8 cellular contexts compared by ENCODE assay signal in the genomic region with DNA sequence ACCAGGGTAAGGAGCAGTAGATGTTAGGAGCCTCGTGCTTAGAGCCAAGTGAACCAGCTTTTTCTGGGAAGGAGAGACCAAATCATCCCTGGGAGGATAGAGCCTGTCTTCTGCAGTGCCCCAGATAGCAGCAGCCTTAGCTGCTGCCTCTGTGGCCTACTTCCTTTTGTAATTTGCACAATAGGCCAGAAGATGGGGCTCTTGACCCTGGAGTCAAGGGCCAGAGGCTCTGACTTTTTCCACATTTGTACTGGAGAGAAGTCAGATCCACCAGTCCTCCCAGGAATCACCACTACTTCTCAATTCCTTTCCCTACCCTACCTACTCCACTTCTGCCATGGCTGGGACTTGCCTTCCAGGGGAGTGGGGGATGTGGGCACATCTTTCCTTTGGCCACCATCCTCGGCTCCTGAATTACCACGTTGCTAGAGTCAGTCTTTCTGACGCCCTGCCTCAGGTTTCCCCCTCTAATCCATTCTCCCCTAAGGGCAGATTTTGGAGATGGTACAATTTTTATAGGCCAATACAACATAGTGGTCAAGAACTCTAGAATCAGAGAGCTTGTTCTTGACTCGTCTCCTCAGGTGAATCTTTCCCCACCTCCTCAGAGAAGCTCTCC. TPM values are rescaled to one million over a fixed set of nuclear protein-coding genes. Genes with fewer than 3 reads are reported as not detected.
DNase-seq lines count a peak whose midpoint lies in the region; ATAC-seq, FAIRE-seq and TF ChIP-seq lines count a peak whose summit lies in the region.

No MANE protein-coding gene starts in this region.

- peaks cover 8% of the 10 kb centered on the region; the same call in 1 of the 2 replicates for H3F3A ChIP-seq in GM23338 (replicated peaks; ENCODE audit: low read depth)

- no peaks in the 10 kb centered on the region; the same call in 2 of the 3 replicates for H3K36me3 Mint-ChIP-seq in GM23338 (ENCODE audit: low read depth)
- H3K36me3 Mint-ChIP-seq in activated CD4-positive, alpha-beta T cell treated with anti-CD3 and anti-CD28 coated beads, Interleukin-2, amount 10 ng/mL, durations not matched to agents 24 days and 14 days (ENCODE audit: low read depth), result no peaks in the 10 kb centered on the region

- POLR2A ChIA-PET in endothelial cell of umbilical vein (lab: Charles Lee), result no interaction called here

- no peaks in the 10 kb centered on the region for H3K9me1 ChIP-seq in endothelial cell of umbilical vein (replicated peaks; ENCODE audit: control insufficient read depth, extremely low read depth, insufficient read depth, low read length)

- H3K27me3 Mint-ChIP-seq in GM23338 (ENCODE audit: insufficient read depth, low read depth, poor library complexity), result peaks cover 11% of the 10 kb centered on the region
- peaks cover 8% of the 10 kb centered on the region for H3K27me3 Mint-ChIP-seq in activated CD4-positive, alpha-beta T cell treated with anti-CD3 and anti-CD28 coated beads, Interleukin-2, amount 10 ng/mL, durations not matched to agents 24 days and 14 days

- FAIRE-seq in endothelial cell of umbilical vein (lab: Jason Lieb, UNC), result peak; percentile 81

- TF ChIP-seq CTCF in GM23338 (conservative IDR thresholded peaks at IDR 0.05; ENCODE audit: low read depth in 2 of 2), result peak; percentile 62 to 90
- peak; percentile 47 to 68 for TF ChIP-seq CTCF in endothelial cell of umbilical vein (IDR thresholded peaks at IDR 0.05; ENCODE audit: extremely low read depth in 1 of 2, insufficient read depth in 1 of 2, low read depth in 1 of 2, low read length in 2 of 2)

- no peak overlapping the region for H3K4me2 ChIP-seq in GM23338
- no peak overlapping the region for H3K4me2 ChIP-seq in endothelial cell of umbilical vein (ENCODE audit: insufficient read depth, low read length)

- peaks cover 9% of the 10 kb centered on the region; the same call in 1 of the 2 replicates for H3K79me2 ChIP-seq in GM23338 (replicated peaks; ENCODE audit: insufficient read depth)
- no peaks in the 10 kb centered on the region for H3K79me2 ChIP-seq in endothelial cell of umbilical vein (ENCODE audit: control insufficient read depth, insufficient read depth, low read length)

- dilution Hi-C loops in endothelial cell of umbilical vein (cut with MboI; ENCODE audit: extremely low pct_ligation_motif_present, low sequenced_read_pairs), result no loop called here

- peak; percentile 14 for ATAC-seq in GM23338
- ATAC-seq in HG02759 (IDR thresholded peaks at IDR 0.05; ENCODE audit: unreplicated experiment), result no peak
- ATAC-seq in GM21723 (IDR thresholded peaks at IDR 0.05; ENCODE audit: unreplicated experiment), result no peak

- no peak overlapping the region for H2AFZ ChIP-seq in GM23338
- no peak overlapping the region for H2AFZ ChIP-seq in endothelial cell of umbilical vein (ENCODE audit: low read depth, low read length)

- BruUV-seq in endothelial cell of umbilical vein (replicated peaks; lab: Mats Ljungman, UMichigan), result no TSS peak

- no peak for TF ChIP-seq POLR2A in endothelial cell of umbilical vein (IDR thresholded peaks at IDR 0.05; ENCODE audit: low read depth, low read length)

- H3K9ac ChIP-seq in endothelial cell of umbilical vein (replicated peaks; ENCODE audit: extremely low read depth, insufficient read depth, low read length), result no peak overlapping the region

- H3K36me3 ChIP-seq in GM23338 (ENCODE audit: insufficient read depth) (no peaks in the 10 kb centered on the region), endothelial cell of umbilical vein (ENCODE audit: control insufficient read depth in 2 of 2, extremely low read depth in 1 of 2, insufficient read depth in 2 of 2, low read length in 2 of 2) (no peaks in the 10 kb centered on the region)

- intact Hi-C loops in activated CD4-positive, alpha-beta T cell treated with anti-CD3 and anti-CD28 coated beads, Interleukin-2, amount 10 ng/mL, durations not matched to agents 24 days and 14 days (cut with micrococcal nuclease), result loop anchor here (1.0 to 5.0 kb wide), 3 partner anchors 111 to 454 kb away; no protein-coding TSS in a partner anchor
- intact Hi-C loops in endothelial cell of umbilical vein (cut with micrococcal nuclease), result loop anchor here (1.0 to 5.0 kb wide), 5 partner anchors 111 to 454 kb away; a partner anchor contains a TSS

- H3K4me3 Mint-ChIP-seq in GM23338, result no peak overlapping the region
- no peak overlapping the region for H3K4me3 Mint-ChIP-seq in activated CD4-positive, alpha-beta T cell treated with anti-CD3 and anti-CD28 coated beads, Interleukin-2, amount 10 ng/mL, durations not matched to agents 24 days and 14 days

- peaks cover 7% of the 10 kb centered on the region; the same call in 1 of the 2 replicates for H4K20me1 ChIP-seq in GM23338 (replicated peaks; ENCODE audit: insufficient read depth)
- no peaks in the 10 kb centered on the region for H4K20me1 ChIP-seq in endothelial cell of umbilical vein (replicated peaks; ENCODE audit: control insufficient read depth, extremely low read depth, insufficient read depth, low read length)

- H3K27me3 ChIP-seq in GM23338 (ENCODE audit: insufficient read depth) (no peaks in the 10 kb centered on the region), endothelial cell of umbilical vein (ENCODE audit: control insufficient read depth in 2 of 2, insufficient read depth in 2 of 2, low read length in 2 of 2) (no peaks in the 10 kb centered on the region)

- no peaks in the 10 kb centered on the region for H3K9me3 Mint-ChIP-seq in GM23338
- H3K9me3 Mint-ChIP-seq in activated CD4-positive, alpha-beta T cell treated with anti-CD3 and anti-CD28 coated beads, Interleukin-2, amount 10 ng/mL, durations not matched to agents 24 days and 14 days, result no peaks in the 10 kb centered on the region

- CTCF ChIA-PET in endothelial cell of umbilical vein (lab: Charles Lee), result interaction anchor here (0.7 to 10.5 kb wide), 26 partner anchors 11 to 501 kb away, joined by 3 to 140 read pairs (median 4); partner anchors contain the start of gene GALNT6

- H3K4me1 ChIP-seq in GM23338 (ENCODE audit: insufficient read depth), result peaks cover 44% of the 10 kb centered on the region
- peaks cover 10% of the 10 kb centered on the region for H3K4me1 ChIP-seq in endothelial cell of umbilical vein (ENCODE audit: control insufficient read depth, extremely low read depth, insufficient read depth, low read length)

- H3K4me1 Mint-ChIP-seq in GM23338, result peaks cover 38% of the 10 kb centered on the region
- peaks cover 14% of the 10 kb centered on the region for H3K4me1 Mint-ChIP-seq in activated CD4-positive, alpha-beta T cell treated with anti-CD3 and anti-CD28 coated beads, Interleukin-2, amount 10 ng/mL, durations not matched to agents 24 days and 14 days

- H3K4me3 ChIP-seq in GM23338 (no peak overlapping the region), endothelial cell of umbilical vein (replicated peaks in 1 of 3; ENCODE audit: insufficient read depth in 1 of 3, low read depth in 1 of 3, low read length in 3 of 3) (no peak overlapping the region)

- no peaks in the 10 kb centered on the region for H3K9me2 ChIP-seq in GM23338 (ENCODE audit: insufficient read depth)

- DNase-seq in C1 segment of cervical spinal cord (lab: John Stamatoyannopoulos, UW) (peak in 12 of 14 donors; percentile 14 to 71 (median 52)), GM23338 (ENCODE audit: low spot score) (peak; percentile 87), NCI-H2227 treated with DMSO at 0.1 percent for 48 hours (lab: John Stamatoyannopoulos, UW) (peak; percentile 8), endothelial cell of umbilical vein (ENCODE audit: low read depth, low spot score) (peak; percentile 63), myocyte (ENCODE audit: low read depth) (peak; percentile 84)
- DNase-seq in activated CD4-positive, alpha-beta T cell treated with anti-CD3 and anti-CD28 coated beads, Interleukin-2, amount 10 ng/mL, durations not matched to agents 24 days and 14 days, result peak; percentile 90

- H3K27ac ChIP-seq in GM23338 (ENCODE audit: low read depth) (no peak overlapping the region), endothelial cell of umbilical vein (ENCODE audit: insufficient read depth, low read depth, low read length) (no peak overlapping the region)

- H3K9me3 ChIP-seq in endothelial cell of umbilical vein (replicated peaks; ENCODE audit: control insufficient read depth, insufficient read depth, low read length), result no peaks in the 10 kb centered on the region

- no peak overlapping the region for H3K27ac Mint-ChIP-seq in GM23338
- H3K27ac Mint-ChIP-seq in activated CD4-positive, alpha-beta T cell treated with anti-CD3 and anti-CD28 coated beads, Interleukin-2, amount 10 ng/mL, durations not matched to agents 24 days and 14 days, result no peak overlapping the region

RNA-seq across cellular contexts. Expression of gene SLC4A8, which starts 3.3 kb away (rescaled TPM):
- total RNA-seq in GM23338 (2014; rRNA removed; shearing (Covaris generic)), result 9.2 and 20.3 TPM in 2 replicates
- polyA plus RNA-seq in GM23338 (2016; fragmentation: Nextera tagmentation; extraction: Ambion mirVana) (4.6 and 7.6 TPM in 2 replicates), endothelial cell of umbilical vein (3.0 and 4.7 TPM in 2 replicates)
- total RNA-seq in activated CD4-positive, alpha-beta T cell treated with anti-CD3 and anti-CD28 coated beads, Interleukin-2, amount 10 ng/mL, durations not matched to agents 24 days and 14 days, result 1.4 and 2.3 TPM in 2 replicates
- total RNA-seq in endothelial cell of umbilical vein (7.1 and 9.7 TPM in 2 replicates), myocyte (0.59 and 2.9 TPM in 2 replicates)
- polyA plus RNA-seq in endothelial cell of umbilical vein (2011; cell fraction: cytosol; rRNA removed), result 2.4 and 3.2 TPM in 2 replicates
- polyA plus RNA-seq in endothelial cell of umbilical vein (2011; cell fraction: nucleus; rRNA removed), result 6.9 and 7.4 TPM in 2 replicates
- 2.6 and 5.2 TPM in 2 replicates for polyA plus RNA-seq in endothelial cell of umbilical vein (2012)
- polyA minus RNA-seq in endothelial cell of umbilical vein, result 8.2 and 13.0 TPM in 2 replicates
- polyA minus RNA-seq in endothelial cell of umbilical vein (2011; cell fraction: cytosol; rRNA and poly(A)+ RNA removed), result not detected
- polyA minus RNA-seq in endothelial cell of umbilical vein (2011; cell fraction: nucleus; rRNA and poly(A)+ RNA removed), result 9.4 and 11.9 TPM in 2 replicates
- 0.64 TPM for polyA plus RNA-seq in myocyte (2012)

RNA-seq across cellular contexts. Expression of gene GALNT6, which starts 30.2 kb away (rescaled TPM):
- 18.6 and 20.2 TPM in 2 replicates for total RNA-seq in GM23338 (2014; rRNA removed; shearing (Covaris generic))
- polyA plus RNA-seq in GM23338 (2016; fragmentation: Nextera tagmentation; extraction: Ambion mirVana) (8.1 and 8.6 TPM in 2 replicates), endothelial cell of umbilical vein (13.8 and 18.7 TPM in 2 replicates)
- 10.7 and 12.8 TPM in 2 replicates for total RNA-seq in activated CD4-positive, alpha-beta T cell treated with anti-CD3 and anti-CD28 coated beads, Interleukin-2, amount 10 ng/mL, durations not matched to agents 24 days and 14 days
- total RNA-seq in endothelial cell of umbilical vein (38.3 and 39.2 TPM in 2 replicates), myocyte (0.05 TPM in 1 of 2 replicates, not detected in the other)
- 18.8 and 20.6 TPM in 2 replicates for polyA plus RNA-seq in endothelial cell of umbilical vein (2011; cell fraction: cytosol; rRNA removed)
- polyA plus RNA-seq in endothelial cell of umbilical vein (2011; cell fraction: nucleus; rRNA removed), result 14.1 and 16.7 TPM in 2 replicates
- polyA plus RNA-seq in endothelial cell of umbilical vein (2012), result 24.9 and 66.5 TPM in 2 replicates
- polyA minus RNA-seq in endothelial cell of umbilical vein, result 22.0 and 25.6 TPM in 2 replicates
- not detected for polyA minus RNA-seq in endothelial cell of umbilical vein (2011; cell fraction: cytosol; rRNA and poly(A)+ RNA removed)
- polyA minus RNA-seq in endothelial cell of umbilical vein (2011; cell fraction: nucleus; rRNA and poly(A)+ RNA removed), result 13.3 and 16.1 TPM in 2 replicates
- not detected for polyA plus RNA-seq in myocyte (2012)

Comparison
In these comparisons a context has a peak if more than half of its experiments do, and no peak if none do; other contexts are left out.
1. DNase-seq: peak in every context shown above with its lines; median percentile 90 in activated CD4-positive, alpha-beta T cell treated with anti-CD3 and anti-CD28 coated beads, Interleukin-2, amount 10 ng/mL, durations not matched to agents 24 days and 14 days; 87 in GM23338; 84 in myocyte; 63 in endothelial cell of umbilical vein; 52 in C1 segment of cervical spinal cord; 8 in NCI-H2227 treated with DMSO at 0.1 percent for 48 hours.
2. RNA of gene GALNT6, which starts 30.2 kb away (total RNA-seq): 38.3 to 39.2 TPM in endothelial cell of umbilical vein, 18.6 to 20.2 TPM in GM23338 and 10.7 to 12.8 TPM in activated CD4-positive, alpha-beta T cell treated with anti-CD3 and anti-CD28 coated beads, Interleukin-2, amount 10 ng/mL, durations not matched to agents 24 days and 14 days; 0.05 TPM in myocyte; every median in the first group is over 10 times any median in the second.